ENCODE assay signal across 1 cellular context in genomic region chr14:22589096-22589839, GRCh38.
A peak's percentile ranks its signal among the peaks of the same experiment; 100 is the strongest.
TF ChIP-seq lines count a peak whose summit lies in the region.

Gene DAD1, minus strand, starts transcription at chr14:22589224. Its CDS starts 67 bp downstream, at chr14:22589157.

TF ChIP-seq in K562, 482 proteins besides CTCF, POLR2A, EP300 and RAD21 (continued from another document and continues in another):
- TF ChIP-seq ZNF121 (CRISPR knock-in tag; conservative IDR thresholded peaks at IDR 0.05), result no peak
- TF ChIP-seq CHD1 (IDR thresholded peaks at IDR 0.05; ENCODE audit: low read length), result no peak
- no peak for TF ChIP-seq SMARCA5 (IDR thresholded peaks at IDR 0.05)
- no peak for TF ChIP-seq ELK3 (CRISPR knock-in tag; IDR thresholded peaks at IDR 0.05)
- TF ChIP-seq TCF3 (CRISPR knock-in tag; IDR thresholded peaks at IDR 0.05), result no peak
- no peak for TF ChIP-seq SFPQ (IDR thresholded peaks at IDR 0.05; ENCODE audit: low read depth, low read length)
- no peak for TF ChIP-seq TSC22D4 (tag; IDR thresholded peaks at IDR 0.05)
- no peak for TF ChIP-seq ZNF23 (CRISPR knock-in tag; IDR thresholded peaks at IDR 0.05)
- no peak for TF ChIP-seq BDP1 (IDR thresholded peaks at IDR 0.05; ENCODE audit: insufficient read depth, insufficient read length)
- TF ChIP-seq ILK (tag; IDR thresholded peaks at IDR 0.05; ENCODE audit: borderline replicate concordance, low read depth), result no peak
- TF ChIP-seq SLC30A9 (CRISPR knock-in tag; IDR thresholded peaks at IDR 0.05), result no peak
- TF ChIP-seq GATA2 (CRISPR knock-in tag; IDR thresholded peaks at IDR 0.05), result no peak
- no peak for TF ChIP-seq JUNB (CRISPR knock-in tag; conservative IDR thresholded peaks at IDR 0.05)
- no peak for TF ChIP-seq UBTF (IDR thresholded peaks at IDR 0.05; ENCODE audit: borderline replicate concordance in 1 of 2, low read depth in 2 of 2, low read length in 2 of 2)
- no peak for TF ChIP-seq HIVEP1 (CRISPR knock-in tag; IDR thresholded peaks at IDR 0.05)
- TF ChIP-seq ZNF444 (CRISPR knock-in tag; IDR thresholded peaks at IDR 0.05), result no peak
- no peak for TF ChIP-seq CHD4 (IDR thresholded peaks at IDR 0.05; ENCODE audit: insufficient read depth, insufficient replicate concordance, low read depth, low read length, poor library complexity, severe bottlenecking)
- TF ChIP-seq PHB (CRISPR knock-in tag; IDR thresholded peaks at IDR 0.05), result no peak
- TF ChIP-seq NKRF (IDR thresholded peaks at IDR 0.05; ENCODE audit: borderline replicate concordance), result no peak; the same call in 1 of the 2 replicates
- TF ChIP-seq SRF (CRISPR knock-in tag; IDR thresholded peaks at IDR 0.05), result no peak
- no peak for TF ChIP-seq THAP12 (CRISPR knock-in tag; IDR thresholded peaks at IDR 0.05)
- TF ChIP-seq MITF (IDR thresholded peaks at IDR 0.05), result no peak
- TF ChIP-seq BRD4 (IDR thresholded peaks at IDR 0.05), result no peak
- TF ChIP-seq SUPT5H (IDR thresholded peaks at IDR 0.05), result peak; percentile 89
- TF ChIP-seq ZBTB7A (IDR thresholded peaks at IDR 0.05; ENCODE audit: borderline replicate concordance, control insufficient read depth, low read depth, low read length), result peak; percentile 42; the same call in 1 of the 2 replicates
- TF ChIP-seq POLR2H (tag; IDR thresholded peaks at IDR 0.05; ENCODE audit: low read depth), result peak; percentile 56; the same call in 1 of the 2 replicates
- no peak for TF ChIP-seq AFF4 (CRISPR knock-in tag; IDR thresholded peaks at IDR 0.05)
- no peak for TF ChIP-seq RBM17 (IDR thresholded peaks at IDR 0.05; ENCODE audit: borderline replicate concordance, low read depth, low read length)
- no peak for TF ChIP-seq ADNP (tag; IDR thresholded peaks at IDR 0.05)
- peak; percentile 66; the same call in 1 of the 2 replicates for TF ChIP-seq ATF7 (IDR thresholded peaks at IDR 0.05)
- TF ChIP-seq HCFC1 (IDR thresholded peaks at IDR 0.05; ENCODE audit: low read depth, low read length), result 0 out of 2 replicates have a peak, but pooled peaks have one; percentile 9
- no peak for TF ChIP-seq GTF3C2 (IDR thresholded peaks at IDR 0.05; ENCODE audit: borderline replicate concordance, extremely low read depth, insufficient read length)
- TF ChIP-seq THRAP3 (IDR thresholded peaks at IDR 0.05; ENCODE audit: borderline replicate concordance), result no peak
- no peak for TF ChIP-seq ZSCAN29 (IDR thresholded peaks at IDR 0.05)
- TF ChIP-seq POLR2AphosphoS2 (IDR thresholded peaks at IDR 0.05; ENCODE audit: low read length), result no peak; the same call in 1 of the 2 replicates
- TF ChIP-seq PBX2 (CRISPR knock-in tag; IDR thresholded peaks at IDR 0.05; ENCODE audit: low read depth), result no peak
- TF ChIP-seq PBX2 (tag; conservative IDR thresholded peaks at IDR 0.05; ENCODE audit: low read depth), result peak; percentile 24; the same call in 1 of the 2 replicates
